In genomic region chr12:51238510-51239334, GRCh38 we compare ENCODE assay signal across 8 cellular contexts. TPM values are rescaled to one million over a fixed set of nuclear protein-coding genes. Genes with fewer than 3 reads are reported as not detected.
DNase-seq lines count a peak whose midpoint lies in the region; ATAC-seq and TF ChIP-seq lines count a peak whose summit lies in the region.

TSS of gene DAZAP2 (plus strand) at chr12:51238826. CDS start at chr12:51238908, 82 bp downstream.

- H3F3A ChIP-seq in SU-DHL-6 (ENCODE audit: insufficient read depth): peaks cover 23% of the 10 kb centered on the region; the same call in 1 of the 2 replicates

- H3K4me3 ChIP-seq in SU-DHL-6 (ENCODE audit: insufficient read depth, low read length, poor library complexity, severe bottlenecking): peak within 1 kb of the TSS; percentile 76
- peak within 1 kb of the TSS; percentile 97 for H3K4me3 ChIP-seq in trophoblast cell (ENCODE audit: low read depth, low read length)
- peak within 1 kb of the TSS; percentile 79 to 100 (median 100) for H3K4me3 ChIP-seq in transverse colon

- H3K23ac ChIP-seq in trophoblast cell (ENCODE audit: low read length): peak within 1 kb of the TSS; percentile 37

- H2BK5ac ChIP-seq in trophoblast cell (ENCODE audit: low read depth, low read length, poor library complexity): peak within 1 kb of the TSS; percentile 99

- intact Hi-C loops in Right ventricle myocardium superior (cut with DNase I): loop anchor here (2.0 kb wide), 1 partner anchor 22 kb away; no protein-coding TSS in a partner anchor
- intact Hi-C loops in transverse colon (cut with DNase I; ENCODE audit: low total_unique reads): no loop called here

- H3K4ac ChIP-seq in trophoblast cell (ENCODE audit: low read depth, low read length): peak within 1 kb of the TSS; percentile 99

- H3K9ac ChIP-seq in SU-DHL-6 (ENCODE audit: low read length): peak within 1 kb of the TSS; percentile 88
- H3K9ac ChIP-seq in trophoblast cell (ENCODE audit: low read length): peak within 1 kb of the TSS; percentile 99

- H3K27ac ChIP-seq in SU-DHL-6 (ENCODE audit: low read depth, low read length) (peak within 1 kb of the TSS; percentile 91), trophoblast cell (ENCODE audit: low read depth, low read length) (peak within 1 kb of the TSS; percentile 99), transverse colon (peak within 1 kb of the TSS; percentile 99 to 100 (median 100))

- H3K9me3 ChIP-seq in SU-DHL-6 (ENCODE audit: insufficient read depth, low read length) (no peaks in the 10 kb centered on the region), trophoblast cell (ENCODE audit: insufficient read depth, low read depth, low read length) (no peaks in the 10 kb centered on the region), transverse colon (no peaks in the 10 kb centered on the region)

- H4K8ac ChIP-seq in trophoblast cell (ENCODE audit: low read depth, low read length): peak within 1 kb of the TSS; percentile 100

- H2AK5ac ChIP-seq in trophoblast cell (ENCODE audit: low read length): peak within 1 kb of the TSS; percentile 98

- TF ChIP-seq CTCF in GM12873 (IDR thresholded peaks at IDR 0.05; ENCODE audit: insufficient read depth, low read depth, low read length, missing control alignments) (peak; percentile 38), SU-DHL-6 (IDR thresholded peaks at IDR 0.05; ENCODE audit: insufficient read depth, low read length, poor library complexity, severe bottlenecking) (no peak), transverse colon (IDR thresholded peaks at IDR 0.05) (peak; percentile 17 to 56 (median 36))

- peak within 1 kb of the TSS; percentile 100 for H3K18ac ChIP-seq in trophoblast cell (ENCODE audit: low read length)

- peaks cover 6% of the 10 kb centered on the region; the same call in 1 of the 2 replicates for H4K20me1 ChIP-seq in SU-DHL-6 (ENCODE audit: low read depth, low read length)

- H2AFZ ChIP-seq in SU-DHL-6 (ENCODE audit: low read depth, low read length, severe bottlenecking) (peak within 1 kb of the TSS; percentile 85), trophoblast cell (ENCODE audit: insufficient read depth, low read length, poor library complexity) (peak within 1 kb of the TSS; percentile 100)

- peak within 1 kb of the TSS; percentile 100 for H2BK120ac ChIP-seq in trophoblast cell (ENCODE audit: insufficient read depth, low read length, poor library complexity)

- ATAC-seq in HG02759 (IDR thresholded peaks at IDR 0.05; ENCODE audit: unreplicated experiment) (peak; percentile 95), Right ventricle myocardium superior (ENCODE audit: poor library complexity) (peak; percentile 99)

- H2BK12ac ChIP-seq in trophoblast cell (ENCODE audit: low read length): peak within 1 kb of the TSS; percentile 59

- in situ Hi-C loops in transverse colon (cut with MboI; ENCODE audit: low pct_ligation_motif_present in 1 of 4, low pct_unique_long_range_greater_than_20kb in 1 of 4, low sequenced_read_pairs in 3 of 4): no loop called here

- peak; percentile 95 for TF ChIP-seq POLR2A in transverse colon (IDR thresholded peaks at IDR 0.05)

- H3K36me3 ChIP-seq in SU-DHL-6 (ENCODE audit: low read length) (peaks cover 8% of the 10 kb centered on the region), trophoblast cell (ENCODE audit: control insufficient read depth in 1 of 2, insufficient read depth in 2 of 2, low read length in 2 of 2) (peaks cover 8 to 23% of the 10 kb centered on the region in 2 experiments), transverse colon (peaks cover 0 to 28% (median 13%) of the 10 kb centered on the region in 4 donors)

- H3K4me1 ChIP-seq in trophoblast cell (ENCODE audit: control insufficient read depth in 1 of 2, insufficient read depth in 2 of 2, low read length in 2 of 2) (peaks cover 5 to 7% of the 10 kb centered on the region in 2 experiments), transverse colon (peaks cover 0 to 34% (median 22%) of the 10 kb centered on the region in 4 donors)

- H3K14ac ChIP-seq in trophoblast cell (ENCODE audit: low read length): peak within 1 kb of the TSS; percentile 100

- peak; percentile 89 for DNase-seq in NCI-H128 (lab: John Stamatoyannopoulos, UW; ENCODE audit: unreplicated experiment)
- DNase-seq in activated naive CD8-positive, alpha-beta T cell treated with anti-CD3 and anti-CD28 coated beads, Interleukin-2, amount 50 U/mL, for 16 hours (ENCODE audit: low read depth, low spot score): peak; percentile 84
- DNase-seq in Right ventricle myocardium superior: peak; percentile 98
- DNase-seq in trophoblast cell: peak; percentile 96 to 97
- peak; percentile 98 for DNase-seq in transverse colon

- WGBS in trophoblast cell (ENCODE audit: extremely low coverage, insufficient coverage, insufficient read length): no CpG with 5 or more reads among the region's 70 CpGs
- WGBS in transverse colon (ENCODE audit: low coverage in 1 of 2), 2 donors: 0% methylated on average over 1 to 49 of the region's 70 CpGs

- H4K12ac ChIP-seq in trophoblast cell (ENCODE audit: low read depth, low read length): peak within 1 kb of the TSS; percentile 93

- H3K4me2 ChIP-seq in SU-DHL-6 (ENCODE audit: low read depth, low read length, poor library complexity, severe bottlenecking) (peak within 1 kb of the TSS; percentile 80), trophoblast cell (ENCODE audit: low read length) (peak within 1 kb of the TSS; percentile 65)

- TF ChIP-seq EP300 in transverse colon (IDR thresholded peaks at IDR 0.05; ENCODE audit: low read depth): no peak

- H4K91ac ChIP-seq in trophoblast cell (ENCODE audit: low read depth, low read length): peak within 1 kb of the TSS; percentile 100

- H3K27me3 ChIP-seq in SU-DHL-6 (ENCODE audit: low read length) (no peaks in the 10 kb centered on the region), trophoblast cell (ENCODE audit: insufficient read depth, low read length) (no peaks in the 10 kb centered on the region), transverse colon (no peaks in the 10 kb centered on the region)

- no peaks in the 10 kb centered on the region for H3K9me2 ChIP-seq in SU-DHL-6 (replicated peaks; ENCODE audit: insufficient read depth, low read length)

- peaks cover 11% of the 10 kb centered on the region for H3K79me1 ChIP-seq in trophoblast cell (ENCODE audit: low read length)

- H3K79me2 ChIP-seq in SU-DHL-6 (ENCODE audit: insufficient read depth, low read length) (peaks cover 19% of the 10 kb centered on the region; the same call in 1 of the 2 replicates), trophoblast cell (ENCODE audit: control insufficient read depth, insufficient read depth, low read length, poor library complexity) (peaks cover 4% of the 10 kb centered on the region)

RNA-seq across cellular contexts. Expression of gene DAZAP2, which starts in this region (rescaled TPM):
- 124 TPM for total RNA-seq in Right ventricle myocardium superior
- 132 and 144 TPM in 2 replicates for polyA plus RNA-seq in trophoblast cell (2013)
- total RNA-seq in transverse colon: 100 to 1,000 TPM; 106 to 429 (median 233) TPM

Comparison
In these comparisons a context has a peak if more than half of its experiments do, and no peak if none do; other contexts are left out.
1. Peak in every context shown above with its lines: DNase-seq, ATAC-seq, H3K4me3 ChIP-seq and H3K27ac ChIP-seq.